In the genomic region with DNA sequence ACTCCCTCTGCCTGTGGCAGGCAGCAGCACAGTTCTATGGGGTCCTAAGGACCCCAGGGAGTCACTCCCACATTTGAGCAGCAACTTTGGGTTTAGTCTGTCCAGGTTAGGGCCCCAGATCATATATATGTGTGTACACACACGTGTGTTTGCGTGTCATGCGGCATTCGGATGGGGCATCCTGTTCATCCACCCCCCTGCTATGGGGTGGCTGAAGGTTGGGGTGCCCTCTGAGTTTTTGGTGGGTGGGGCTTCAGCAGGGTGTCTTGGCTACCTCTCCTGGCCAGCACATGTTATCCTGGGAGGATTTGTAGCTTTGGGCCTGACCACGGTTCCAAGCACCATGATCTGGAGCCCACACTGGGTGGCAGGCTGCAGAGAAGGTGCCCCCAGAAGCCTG, we compare ENCODE assay signal across 16 cellular contexts.
DNase-seq lines count a peak whose midpoint lies in the region; ATAC-seq and TF ChIP-seq lines count a peak whose summit lies in the region.
"Had no signal": no experiment of that assay in that cellular context is flagged by ENCODE, and none has a peak within 500 bp of the region (broad histone marks: within the 10 kb centered on the region; RNA-seq: fewer than 3 reads in every experiment).

No MANE protein-coding gene starts in this region.

- H3K36me3 ChIP-seq in BLaER1 (no peaks in the 10 kb centered on the region), Caco-2 (ENCODE audit: control insufficient read depth, insufficient read depth, low read length) (0 out of 2 replicates have a peak, but pooled peaks cover 2% of the 10 kb centered on the region), gastroesophageal sphincter (no peaks in the 10 kb centered on the region)

- H3K9me3 ChIP-seq in BLaER1 (no peaks in the 10 kb centered on the region), Caco-2 (no peaks in the 10 kb centered on the region), gastroesophageal sphincter (no peaks in the 10 kb centered on the region)

- peak overlapping the region; percentile 41 for H3K27ac Mint-ChIP-seq in Caco-2 (ENCODE audit: unreplicated experiment)
- H3K27ac Mint-ChIP-seq in activated naive CD8-positive, alpha-beta T cell: peak overlapping the region; percentile 96
- peak overlapping the region; percentile 83 to 99 (median 97) for H3K27ac Mint-ChIP-seq in naive thymus-derived CD8-positive, alpha-beta T cell

- WGBS in gastroesophageal sphincter (ENCODE audit: low coverage in 1 of 2), 2 donors: 88 to 90% methylated on average over 1 to 2 of the region's 5 CpGs

- intact Hi-C loops in Caco-2 (cut with micrococcal nuclease; ENCODE audit: unreplicated experiment): no loop called here

- H3K4me3 ChIP-seq in BLaER1 (no peak overlapping the region; the same call in 1 of the 2 replicates), Caco-2 (ENCODE audit: low read depth, low read length) (no peak overlapping the region), gastroesophageal sphincter (no peak overlapping the region)

- peaks cover 91% of the 10 kb centered on the region for H4K20me1 ChIP-seq in BLaER1

- TF ChIP-seq POLR2A in gastroesophageal sphincter (IDR thresholded peaks at IDR 0.05): no peak

- no peak overlapping the region for H3K27ac ChIP-seq in BLaER1
- no peak overlapping the region for H3K27ac ChIP-seq in gastroesophageal sphincter

- peaks cover 25% of the 10 kb centered on the region for H3K36me3 Mint-ChIP-seq in Caco-2 (ENCODE audit: insufficient read depth, unreplicated experiment)
- H3K36me3 Mint-ChIP-seq in activated naive CD8-positive, alpha-beta T cell: no peaks in the 10 kb centered on the region
- peaks cover 0 to 2% (median 0%) of the 10 kb centered on the region in 3 donors for H3K36me3 Mint-ChIP-seq in naive thymus-derived CD8-positive, alpha-beta T cell

- POLR2A ChIA-PET in Caco-2 (lab: Charles Lee): no interaction called here
- POLR2A ChIA-PET in naive thymus-derived CD8-positive, alpha-beta T cell (lab: Charles Lee): interaction anchor here (0.6 to 10.1 kb wide), 2 partner anchors 21 to 27 kb away, joined by 4 to 264 read pairs; no protein-coding TSS in a partner anchor

- DNase-seq in Caco-2: no peak
- no peak for DNase-seq in naive thymus-derived CD8-positive, alpha-beta T cell
- no peak for DNase-seq in stimulated activated CD4-positive, alpha-beta T cell treated with anti-CD3 and anti-CD28 coated beads, Interleukin-1b, Interleukin-23, amount 100 ng/mL, for 48 hours
- no peak for DNase-seq in H4 (ENCODE audit: low spot score)
- DNase-seq: activated CD4-positive, CD25-positive, alpha-beta regulatory T cell; AML-193; DMS79 treated with DMSO at 0.1 percent for 48 hours; foreskin melanocyte; mesendoderm; NCI-H146; NCI-H446 had no signal

- 0 out of 2 replicates have a peak overlapping the region, but pooled peaks have one; percentile 30 for H3K9ac ChIP-seq in BLaER1

- peak overlapping the region; percentile 96 for H3K4me2 ChIP-seq in BLaER1

- H3K4me3 Mint-ChIP-seq in Caco-2 (ENCODE audit: unreplicated experiment): peak overlapping the region; percentile 40
- H3K4me3 Mint-ChIP-seq in activated naive CD8-positive, alpha-beta T cell: peak overlapping the region; percentile 84
- peak overlapping the region; percentile 45 to 94 (median 88) for H3K4me3 Mint-ChIP-seq in naive thymus-derived CD8-positive, alpha-beta T cell

- no peak for TF ChIP-seq EP300 in gastroesophageal sphincter (IDR thresholded peaks at IDR 0.05)

- H3K4me1 Mint-ChIP-seq in Caco-2 (ENCODE audit: low read depth, unreplicated experiment): peaks cover 47% of the 10 kb centered on the region
- peaks cover 82% of the 10 kb centered on the region for H3K4me1 Mint-ChIP-seq in activated naive CD8-positive, alpha-beta T cell (ENCODE audit: low read depth)
- H3K4me1 Mint-ChIP-seq in naive thymus-derived CD8-positive, alpha-beta T cell: peaks cover 51 to 89% (median 86%) of the 10 kb centered on the region in 4 donors

- H3K4me1 ChIP-seq in BLaER1 (peaks cover 91% of the 10 kb centered on the region), Caco-2 (peaks cover 66% of the 10 kb centered on the region), gastroesophageal sphincter (peaks cover 0 to 18% (median 10%) of the 10 kb centered on the region in 3 donors)

- no TSS peak for BruUV-seq in Caco-2 (replicated peaks; lab: Mats Ljungman, UMichigan)

- no peak for TF ChIP-seq CTCF in Caco-2 (IDR thresholded peaks at IDR 0.05; ENCODE audit: insufficient read depth in 1 of 2, low read depth in 1 of 2, low read length in 1 of 2, severe bottlenecking in 1 of 2, unreplicated experiment in 1 of 2)
- no peak for TF ChIP-seq CTCF in gastroesophageal sphincter (IDR thresholded peaks at IDR 0.05)

- no peaks in the 10 kb centered on the region for H3K9me3 Mint-ChIP-seq in Caco-2 (ENCODE audit: unreplicated experiment)
- no peaks in the 10 kb centered on the region for H3K9me3 Mint-ChIP-seq in activated naive CD8-positive, alpha-beta T cell (ENCODE audit: low read depth)
- H3K9me3 Mint-ChIP-seq in naive thymus-derived CD8-positive, alpha-beta T cell: no peaks in the 10 kb centered on the region

- CTCF ChIA-PET in Caco-2 (lab: Charles Lee): no interaction called here

- no peaks in the 10 kb centered on the region for H3K27me3 Mint-ChIP-seq in Caco-2 (ENCODE audit: insufficient read depth, unreplicated experiment)
- H3K27me3 Mint-ChIP-seq in activated naive CD8-positive, alpha-beta T cell: no peaks in the 10 kb centered on the region
- no peaks in the 10 kb centered on the region for H3K27me3 Mint-ChIP-seq in naive thymus-derived CD8-positive, alpha-beta T cell

- no peak for ATAC-seq in naive thymus-derived CD8-positive, alpha-beta T cell
- ATAC-seq in HG02588 (IDR thresholded peaks at IDR 0.05; ENCODE audit: unreplicated experiment): no peak
- ATAC-seq in gastroesophageal sphincter: no peak
- ATAC-seq: HCT116 had no signal

- H3K27me3 ChIP-seq in BLaER1 (no peaks in the 10 kb centered on the region), Caco-2 (replicated peaks; ENCODE audit: control insufficient read depth, insufficient read depth, low read length) (no peaks in the 10 kb centered on the region), gastroesophageal sphincter (peaks cover 33% of the 10 kb centered on the region)

Comparison
In these comparisons a context has a peak if more than half of its experiments do, and no peak if none do; other contexts are left out.
1. H3K27ac Mint-ChIP-seq: peak in every context shown above with its lines; median percentile 97 in naive thymus-derived CD8-positive, alpha-beta T cell; 96 in activated naive CD8-positive, alpha-beta T cell; 41 in Caco-2.